ENCODE assay signal across 1 cellular context in genomic region chr18:51430538-51430937, GRCh38.
TF ChIP-seq lines count a peak whose summit lies in the region.

No MANE protein-coding gene starts in this region.

TF ChIP-seq in WTC11, 78 proteins besides CTCF, POLR2A, EP300 and RAD21 (continued from another document):
- TF ChIP-seq ZNF396 (CRISPR knock-in tag; IDR thresholded peaks at IDR 0.05; ENCODE audit: borderline replicate concordance) (no peak), FOXJ3 (CRISPR knock-in tag; IDR thresholded peaks at IDR 0.05; ENCODE audit: borderline replicate concordance) (no peak), ESRRA (CRISPR knock-in tag; IDR thresholded peaks at IDR 0.05; ENCODE audit: borderline replicate concordance) (no peak), EMX1 (CRISPR knock-in tag; IDR thresholded peaks at IDR 0.05) (no peak), ZNF263 (CRISPR knock-in tag; IDR thresholded peaks at IDR 0.05; ENCODE audit: low read depth) (no peak), KAT7 (CRISPR knock-in tag; IDR thresholded peaks at IDR 0.05; ENCODE audit: borderline replicate concordance) (no peak)
- TF ChIP-seq, protein P1, sequence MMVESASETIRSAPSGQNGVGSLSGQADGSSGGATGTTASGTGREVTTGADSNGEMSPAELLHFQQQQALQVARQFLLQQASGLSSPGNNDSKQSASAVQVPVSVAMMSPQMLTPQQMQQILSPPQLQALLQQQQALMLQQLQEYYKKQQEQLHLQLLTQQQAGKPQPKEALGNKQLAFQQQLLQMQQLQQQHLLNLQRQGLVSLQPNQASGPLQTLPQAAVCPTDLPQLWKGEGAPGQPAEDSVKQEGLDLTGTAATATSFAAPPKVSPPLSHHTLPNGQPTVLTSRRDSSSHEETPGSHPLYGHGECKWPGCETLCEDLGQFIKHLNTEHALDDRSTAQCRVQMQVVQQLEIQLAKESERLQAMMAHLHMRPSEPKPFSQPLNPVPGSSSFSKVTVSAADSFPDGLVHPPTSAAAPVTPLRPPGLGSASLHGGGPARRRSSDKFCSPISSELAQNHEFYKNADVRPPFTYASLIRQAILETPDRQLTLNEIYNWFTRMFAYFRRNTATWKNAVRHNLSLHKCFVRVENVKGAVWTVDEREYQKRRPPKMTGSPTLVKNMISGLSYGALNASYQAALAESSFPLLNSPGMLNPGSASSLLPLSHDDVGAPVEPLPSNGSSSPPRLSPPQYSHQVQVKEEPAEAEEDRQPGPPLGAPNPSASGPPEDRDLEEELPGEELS (CRISPR knock-in tag; IDR thresholded peaks at IDR 0.05), result no peak
- TF ChIP-seq, protein P2, sequence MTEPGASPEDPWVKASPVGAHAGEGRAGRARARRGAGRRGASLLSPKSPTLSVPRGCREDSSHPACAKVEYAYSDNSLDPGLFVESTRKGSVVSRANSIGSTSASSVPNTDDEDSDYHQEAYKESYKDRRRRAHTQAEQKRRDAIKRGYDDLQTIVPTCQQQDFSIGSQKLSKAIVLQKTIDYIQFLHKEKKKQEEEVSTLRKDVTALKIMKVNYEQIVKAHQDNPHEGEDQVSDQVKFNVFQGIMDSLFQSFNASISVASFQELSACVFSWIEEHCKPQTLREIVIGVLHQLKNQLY (CRISPR knock-in tag; IDR thresholded peaks at IDR 0.05), result no peak
- TF ChIP-seq, protein P3, sequence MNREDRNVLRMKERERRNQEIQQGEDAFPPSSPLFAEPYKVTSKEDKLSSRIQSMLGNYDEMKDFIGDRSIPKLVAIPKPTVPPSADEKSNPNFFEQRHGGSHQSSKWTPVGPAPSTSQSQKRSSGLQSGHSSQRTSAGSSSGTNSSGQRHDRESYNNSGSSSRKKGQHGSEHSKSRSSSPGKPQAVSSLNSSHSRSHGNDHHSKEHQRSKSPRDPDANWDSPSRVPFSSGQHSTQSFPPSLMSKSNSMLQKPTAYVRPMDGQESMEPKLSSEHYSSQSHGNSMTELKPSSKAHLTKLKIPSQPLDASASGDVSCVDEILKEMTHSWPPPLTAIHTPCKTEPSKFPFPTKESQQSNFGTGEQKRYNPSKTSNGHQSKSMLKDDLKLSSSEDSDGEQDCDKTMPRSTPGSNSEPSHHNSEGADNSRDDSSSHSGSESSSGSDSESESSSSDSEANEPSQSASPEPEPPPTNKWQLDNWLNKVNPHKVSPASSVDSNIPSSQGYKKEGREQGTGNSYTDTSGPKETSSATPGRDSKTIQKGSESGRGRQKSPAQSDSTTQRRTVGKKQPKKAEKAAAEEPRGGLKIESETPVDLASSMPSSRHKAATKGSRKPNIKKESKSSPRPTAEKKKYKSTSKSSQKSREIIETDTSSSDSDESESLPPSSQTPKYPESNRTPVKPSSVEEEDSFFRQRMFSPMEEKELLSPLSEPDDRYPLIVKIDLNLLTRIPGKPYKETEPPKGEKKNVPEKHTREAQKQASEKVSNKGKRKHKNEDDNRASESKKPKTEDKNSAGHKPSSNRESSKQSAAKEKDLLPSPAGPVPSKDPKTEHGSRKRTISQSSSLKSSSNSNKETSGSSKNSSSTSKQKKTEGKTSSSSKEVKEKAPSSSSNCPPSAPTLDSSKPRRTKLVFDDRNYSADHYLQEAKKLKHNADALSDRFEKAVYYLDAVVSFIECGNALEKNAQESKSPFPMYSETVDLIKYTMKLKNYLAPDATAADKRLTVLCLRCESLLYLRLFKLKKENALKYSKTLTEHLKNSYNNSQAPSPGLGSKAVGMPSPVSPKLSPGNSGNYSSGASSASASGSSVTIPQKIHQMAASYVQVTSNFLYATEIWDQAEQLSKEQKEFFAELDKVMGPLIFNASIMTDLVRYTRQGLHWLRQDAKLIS (CRISPR knock-in tag; IDR thresholded peaks at IDR 0.05; ENCODE audit: borderline replicate concordance), result no peak
- TF ChIP-seq, protein P4, sequence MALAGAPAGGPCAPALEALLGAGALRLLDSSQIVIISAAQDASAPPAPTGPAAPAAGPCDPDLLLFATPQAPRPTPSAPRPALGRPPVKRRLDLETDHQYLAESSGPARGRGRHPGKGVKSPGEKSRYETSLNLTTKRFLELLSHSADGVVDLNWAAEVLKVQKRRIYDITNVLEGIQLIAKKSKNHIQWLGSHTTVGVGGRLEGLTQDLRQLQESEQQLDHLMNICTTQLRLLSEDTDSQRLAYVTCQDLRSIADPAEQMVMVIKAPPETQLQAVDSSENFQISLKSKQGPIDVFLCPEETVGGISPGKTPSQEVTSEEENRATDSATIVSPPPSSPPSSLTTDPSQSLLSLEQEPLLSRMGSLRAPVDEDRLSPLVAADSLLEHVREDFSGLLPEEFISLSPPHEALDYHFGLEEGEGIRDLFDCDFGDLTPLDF (CRISPR knock-in tag; IDR thresholded peaks at IDR 0.05), result no peak
- TF ChIP-seq, protein P5, sequence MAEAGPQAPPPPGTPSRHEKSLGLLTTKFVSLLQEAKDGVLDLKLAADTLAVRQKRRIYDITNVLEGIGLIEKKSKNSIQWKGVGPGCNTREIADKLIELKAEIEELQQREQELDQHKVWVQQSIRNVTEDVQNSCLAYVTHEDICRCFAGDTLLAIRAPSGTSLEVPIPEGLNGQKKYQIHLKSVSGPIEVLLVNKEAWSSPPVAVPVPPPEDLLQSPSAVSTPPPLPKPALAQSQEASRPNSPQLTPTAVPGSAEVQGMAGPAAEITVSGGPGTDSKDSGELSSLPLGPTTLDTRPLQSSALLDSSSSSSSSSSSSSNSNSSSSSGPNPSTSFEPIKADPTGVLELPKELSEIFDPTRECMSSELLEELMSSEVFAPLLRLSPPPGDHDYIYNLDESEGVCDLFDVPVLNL (CRISPR knock-in tag; IDR thresholded peaks at IDR 0.05; ENCODE audit: borderline replicate concordance, low read depth), result no peak
- TF ChIP-seq, protein P6, sequence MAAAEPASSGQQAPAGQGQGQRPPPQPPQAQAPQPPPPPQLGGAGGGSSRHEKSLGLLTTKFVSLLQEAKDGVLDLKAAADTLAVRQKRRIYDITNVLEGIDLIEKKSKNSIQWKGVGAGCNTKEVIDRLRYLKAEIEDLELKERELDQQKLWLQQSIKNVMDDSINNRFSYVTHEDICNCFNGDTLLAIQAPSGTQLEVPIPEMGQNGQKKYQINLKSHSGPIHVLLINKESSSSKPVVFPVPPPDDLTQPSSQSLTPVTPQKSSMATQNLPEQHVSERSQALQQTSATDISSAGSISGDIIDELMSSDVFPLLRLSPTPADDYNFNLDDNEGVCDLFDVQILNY (CRISPR knock-in tag; IDR thresholded peaks at IDR 0.05), result no peak
TF ChIP-seq in WTC11: peak in this region for 0.
